Comparison of ENCODE assay signal across 8 cellular contexts in genomic region chr2:177334940-177335543, GRCh38. TPM values are rescaled to one million over a fixed set of nuclear protein-coding genes. Genes with fewer than 3 reads are reported as not detected.
DNase-seq lines count a peak whose midpoint lies in the region; ATAC-seq, FAIRE-seq and TF ChIP-seq lines count a peak whose summit lies in the region.

No MANE protein-coding gene starts in this region.

- intact Hi-C loops in activated B cell treated with CpG ODN at 0.5 μM for 24 hours (cut with micrococcal nuclease), result loop anchor here (1.0 to 10.0 kb wide), 7 partner anchors 38 to 1120 kb away; partner anchors contain the start of genes PJVK and PRKRA
- intact Hi-C loops in Right ventricle myocardium superior (cut with DNase I), result loop anchor here (5.0 to 10.0 kb wide), 5 partner anchors 73 to 420 kb away; partner anchors contain the start of gene NFE2L2

- peak; percentile 84 for FAIRE-seq in H54 (lab: Jason Lieb, UNC)

- peaks cover 13% of the 10 kb centered on the region for H3K4me1 Mint-ChIP-seq in activated B cell treated with CpG ODN at 0.5 μM for 24 hours

- no peak overlapping the region for H3K27ac Mint-ChIP-seq in activated B cell treated with CpG ODN at 0.5 μM for 24 hours

- peak; percentile 7 to 21 for DNase-seq in activated CD4-positive, alpha-beta T cell treated with anti-CD3 and anti-CD28 coated beads for 4 hours
- no peak for DNase-seq in activated CD4-positive, alpha-beta T cell treated with anti-CD3 and anti-CD28 coated beads for 1 hour
- peak; percentile 9 for DNase-seq in H54 (ENCODE audit: insufficient read length, low spot score)
- peak; percentile 77 for DNase-seq in NCI-H2171 treated with DMSO at 0.1 percent for 48 hours (lab: John Stamatoyannopoulos, UW)
- DNase-seq in activated B cell treated with CpG ODN at 0.5 μM for 24 hours, result no peak
- DNase-seq in Right ventricle myocardium superior, result no peak
- peak; percentile 53 for DNase-seq in retina
- no peak for DNase-seq in activated CD4-positive, CD25-positive, alpha-beta regulatory T cell (lab: John Stamatoyannopoulos, UW)

- peak; percentile 59 for ATAC-seq in activated B cell treated with CpG ODN at 0.5 μM for 24 hours (ENCODE audit: low read depth)
- ATAC-seq in Right ventricle myocardium superior (ENCODE audit: poor library complexity), result peak; percentile 73

- no peak for TF ChIP-seq POLR2A in H54 (IDR thresholded peaks at IDR 0.05; ENCODE audit: low read depth, low read length)

- TF ChIP-seq CTCF in activated B cell treated with CpG ODN at 0.5 μM for 24 hours (IDR thresholded peaks at IDR 0.05), result no peak

- no peaks in the 10 kb centered on the region for H3K9me3 Mint-ChIP-seq in activated B cell treated with CpG ODN at 0.5 μM for 24 hours

- H3K36me3 Mint-ChIP-seq in activated B cell treated with CpG ODN at 0.5 μM for 24 hours (ENCODE audit: low read depth), result no peaks in the 10 kb centered on the region

- CTCF ChIA-PET in activated B cell treated with CpG ODN at 0.5 μM for 24 hours (lab: Charles Lee), result interaction anchor here (0.6 to 7.8 kb wide), 25 partner anchors 9 to 437 kb away, joined by 3 to 166 read pairs (median 4); partner anchors contain the start of genes AGPS and NFE2L2

- no peaks in the 10 kb centered on the region for H3K27me3 Mint-ChIP-seq in activated B cell treated with CpG ODN at 0.5 μM for 24 hours

- POLR2A ChIA-PET in activated B cell treated with CpG ODN at 0.5 μM for 24 hours (lab: Charles Lee), result interaction anchor here (2.4 kb wide), 1 partner anchor 71 kb away, joined by 15 read pairs; the partner anchor contains the start of gene NFE2L2

- no peak overlapping the region for H3K4me3 Mint-ChIP-seq in activated B cell treated with CpG ODN at 0.5 μM for 24 hours

RNA-seq across cellular contexts. Expression of gene AGPS, which starts 57.5 kb away (rescaled TPM):
- total RNA-seq in activated B cell treated with CpG ODN at 0.5 μM for 24 hours (29.0 and 29.9 TPM in 2 replicates), Right ventricle myocardium superior (27.7 TPM)

Comparison
In these comparisons a context has a peak if more than half of its experiments do, and no peak if none do; other contexts are left out.
1. DNase-seq: peak in activated CD4-positive, alpha-beta T cell treated with anti-CD3 and anti-CD28 coated beads for 4 hours (2 of 2), H54 (single experiment), NCI-H2171 treated with DMSO at 0.1 percent for 48 hours (single experiment) and retina (single experiment); none in activated CD4-positive, alpha-beta T cell treated with anti-CD3 and anti-CD28 coated beads for 1 hour (single experiment), activated B cell treated with CpG ODN at 0.5 μM for 24 hours (single experiment), Right ventricle myocardium superior (single experiment) and activated CD4-positive, CD25-positive, alpha-beta regulatory T cell (0 of 4).